Comparison of ENCODE assay signal across 18 cellular contexts in genomic region chr6:1787109-1787466, GRCh38.
"Had no signal": no experiment of that assay in that cellular context is flagged by ENCODE, and none has a peak within 500 bp of the region (broad histone marks: within the 10 kb centered on the region; RNA-seq: fewer than 3 reads in every experiment).

No MANE protein-coding gene starts in this region.

- ATAC-seq: naive thymus-derived CD8-positive, alpha-beta T cell had no signal

- H3K4me1 ChIP-seq: psoas muscle, transverse colon had no signal

- H3K27ac ChIP-seq: hepatocyte, ovary, psoas muscle, skin epidermis, suprapubic skin, transverse colon, vagina, WERI-Rb-1 had no signal

- H3K36me3 ChIP-seq: ovary, suprapubic skin, transverse colon, vagina, WERI-Rb-1 had no signal

- H3K27me3 ChIP-seq: hepatocyte, ovary, suprapubic skin, transverse colon, vagina had no signal

- H3K9me3 Mint-ChIP-seq: activated naive CD8-positive, alpha-beta T cell treated with anti-CD3 and anti-CD28 coated beads for 36 hours; dendritic cell treated with granulocyte-macrophage colony-stimulating factor and Interleukin-4, amounts not matched to agents 40 ng/mL and 50 ng/mL, for 4 days; naive thymus-derived CD8-positive, alpha-beta T cell; stimulated activated naive CD8-positive, alpha-beta T cell treated with anti-CD3 and anti-CD28 coated beads, Interleukin-15, amount 100 ng/mL, for 72 hours had no signal

- H3K27me3 Mint-ChIP-seq: activated naive CD8-positive, alpha-beta T cell treated with anti-CD3 and anti-CD28 coated beads for 36 hours; dendritic cell treated with granulocyte-macrophage colony-stimulating factor and Interleukin-4, amounts not matched to agents 40 ng/mL and 50 ng/mL, for 4 days; naive thymus-derived CD8-positive, alpha-beta T cell; stimulated activated naive CD8-positive, alpha-beta T cell treated with anti-CD3 and anti-CD28 coated beads, Interleukin-15, amount 100 ng/mL, for 72 hours had no signal

- H3K4me2 ChIP-seq: hepatocyte had no signal

- H3K9me3 ChIP-seq: ovary, psoas muscle, suprapubic skin, transverse colon, vagina had no signal

- H3K4me1 Mint-ChIP-seq: activated naive CD8-positive, alpha-beta T cell treated with anti-CD3 and anti-CD28 coated beads for 36 hours; stimulated activated naive CD8-positive, alpha-beta T cell treated with anti-CD3 and anti-CD28 coated beads, Interleukin-15, amount 100 ng/mL, for 72 hours had no signal

- H3K4me3 Mint-ChIP-seq: activated naive CD8-positive, alpha-beta T cell treated with anti-CD3 and anti-CD28 coated beads for 36 hours; dendritic cell treated with granulocyte-macrophage colony-stimulating factor and Interleukin-4, amounts not matched to agents 40 ng/mL and 50 ng/mL, for 4 days; naive thymus-derived CD8-positive, alpha-beta T cell; stimulated activated naive CD8-positive, alpha-beta T cell treated with anti-CD3 and anti-CD28 coated beads, Interleukin-15, amount 100 ng/mL, for 72 hours had no signal

- H2AFZ ChIP-seq: hepatocyte had no signal

- H3K79me2 ChIP-seq: hepatocyte had no signal

- H3K27ac Mint-ChIP-seq: activated naive CD8-positive, alpha-beta T cell treated with anti-CD3 and anti-CD28 coated beads for 36 hours; dendritic cell treated with granulocyte-macrophage colony-stimulating factor and Interleukin-4, amounts not matched to agents 40 ng/mL and 50 ng/mL, for 4 days had no signal

- DNase-seq: activated CD4-positive, alpha-beta T cell treated with anti-CD3 and anti-CD28 coated beads for 1 hour; activated naive CD4-positive, alpha-beta T cell; activated naive CD8-positive, alpha-beta T cell treated with anti-CD3 and anti-CD28 coated beads for 36 hours; amniotic stem cell; effector CD8-positive, alpha-beta T cell; foreskin fibroblast; mesendoderm; naive thymus-derived CD8-positive, alpha-beta T cell; psoas muscle; stimulated activated naive CD8-positive, alpha-beta T cell treated with anti-CD3 and anti-CD28 coated beads, Interleukin-15, amount 100 ng/mL, for 72 hours; transverse colon; WERI-Rb-1 had no signal

- H3K4me3 ChIP-seq: hepatocyte, ovary, psoas muscle, skin epidermis, suprapubic skin, transverse colon, vagina had no signal
